11 cellular contexts compared by ENCODE assay signal in genomic region chr12:25694072-25694471, GRCh38.
A peak's percentile ranks its signal among the peaks of the same experiment; 100 is the strongest.
DNase-seq lines count a peak whose midpoint lies in the region; ATAC-seq and TF ChIP-seq lines count a peak whose summit lies in the region.
"Had no signal": no experiment of that assay in that cellular context is flagged by ENCODE, and none has a peak within 500 bp of the region (broad histone marks: within the 10 kb centered on the region; RNA-seq: fewer than 3 reads in every experiment).

No MANE protein-coding gene starts in this region.

- ATAC-seq in heart left ventricle: peak in 3 of 4 donors; percentile 80 to 90 (median 80)
- ATAC-seq in natural killer cell treated with Interleukin-12 subunit alpha and Interleukin-12 subunit beta and Interleukin-15 and Interleukin-18, amount 100 ng/mL, for 72 hours: no peak

- no peaks in the 10 kb centered on the region for H3K4me1 Mint-ChIP-seq in natural killer cell treated with Interleukin-12 subunit alpha and Interleukin-12 subunit beta and Interleukin-15 and Interleukin-18, amount 100 ng/mL, for 72 hours (ENCODE audit: low read depth in 2 of 2)

- H2AFZ ChIP-seq in smooth muscle cell (ENCODE audit: low read depth): peak overlapping the region; percentile 70

- DNase-seq in HS-5 (ENCODE audit: low read depth): peak; percentile 62
- peak; percentile 95 for DNase-seq in amniotic epithelial cell (ENCODE audit: low read depth)
- peak in 2 of 5 donors; percentile 40 to 57 for DNase-seq in heart left ventricle
- DNase-seq in smooth muscle cell (lab: John Stamatoyannopoulos, UW; ENCODE audit: unreplicated experiment): no peak
- DNase-seq in natural killer cell treated with Interleukin-12 subunit alpha and Interleukin-12 subunit beta and Interleukin-15 and Interleukin-18, amount 100 ng/mL, for 72 hours (ENCODE audit: low spot score): no peak
- DNase-seq in activated CD4-positive, CD25-positive, alpha-beta regulatory T cell treated with anti-CD3 and anti-CD28 coated beads, Interleukin-2, amount 50 U/mL, for 72 hours: no peak
- no peak for DNase-seq in thyroid gland
- no peak for DNase-seq in SK-N-DZ (ENCODE audit: low spot score)
- DNase-seq: activated CD8-positive, alpha-beta memory T cell treated with anti-CD3 and anti-CD28 coated beads for 24 hours; DND-41; SHP77 treated with DMSO at 0.1 percent for 48 hours had no signal

- H3K9me3 Mint-ChIP-seq in natural killer cell treated with Interleukin-12 subunit alpha and Interleukin-12 subunit beta and Interleukin-15 and Interleukin-18, amount 100 ng/mL, for 72 hours: no peaks in the 10 kb centered on the region

- H3K4me3 ChIP-seq in heart left ventricle (no peak overlapping the region), smooth muscle cell (no peak overlapping the region), thyroid gland (replicated peaks in 1 of 3) (no peak overlapping the region)

- peaks cover 4% of the 10 kb centered on the region for H3F3A ChIP-seq in smooth muscle cell (ENCODE audit: low read depth)

- H3K4me3 Mint-ChIP-seq in natural killer cell treated with Interleukin-12 subunit alpha and Interleukin-12 subunit beta and Interleukin-15 and Interleukin-18, amount 100 ng/mL, for 72 hours: no peak overlapping the region

- TF ChIP-seq CTCF in heart left ventricle (IDR thresholded peaks at IDR 0.05) (no peak), smooth muscle cell (IDR thresholded peaks at IDR 0.05; ENCODE audit: borderline replicate concordance, insufficient read depth, poor library complexity, severe bottlenecking) (no peak), thyroid gland (IDR thresholded peaks at IDR 0.05) (no peak)

- H3K27me3 Mint-ChIP-seq in natural killer cell treated with Interleukin-12 subunit alpha and Interleukin-12 subunit beta and Interleukin-15 and Interleukin-18, amount 100 ng/mL, for 72 hours: peaks cover 0 to 5% of the 10 kb centered on the region in 2 donors

- H3K27ac ChIP-seq in heart left ventricle (peak overlapping the region in 3 of 12 donors; percentile 2 to 42 (median 33)), smooth muscle cell (ENCODE audit: low read depth) (peak overlapping the region; percentile 72), thyroid gland (no peak overlapping the region)

- H4K20me1 ChIP-seq in smooth muscle cell (ENCODE audit: low read depth): no peaks in the 10 kb centered on the region

- intact Hi-C loops in heart left ventricle (cut with DNase I) (no loop called here), thyroid gland (cut with DNase I) (no loop called here)

- H3K4me1 ChIP-seq in heart left ventricle: no peaks in the 10 kb centered on the region
- H3K4me1 ChIP-seq in smooth muscle cell (ENCODE audit: low read depth): peaks cover 10% of the 10 kb centered on the region
- H3K4me1 ChIP-seq in thyroid gland: peaks cover 20 to 24% of the 10 kb centered on the region in 2 donors

- no peak overlapping the region for H3K27ac Mint-ChIP-seq in natural killer cell treated with Interleukin-12 subunit alpha and Interleukin-12 subunit beta and Interleukin-15 and Interleukin-18, amount 100 ng/mL, for 72 hours

- no peaks in the 10 kb centered on the region for H3K27me3 ChIP-seq in heart left ventricle
- H3K27me3 ChIP-seq in smooth muscle cell (ENCODE audit: low read depth): no peaks in the 10 kb centered on the region
- H3K27me3 ChIP-seq in thyroid gland: no peaks in the 10 kb centered on the region

- H3K36me3 ChIP-seq in heart left ventricle (no peaks in the 10 kb centered on the region), smooth muscle cell (ENCODE audit: low read depth) (no peaks in the 10 kb centered on the region), thyroid gland (no peaks in the 10 kb centered on the region)

- H3K36me3 Mint-ChIP-seq in natural killer cell treated with Interleukin-12 subunit alpha and Interleukin-12 subunit beta and Interleukin-15 and Interleukin-18, amount 100 ng/mL, for 72 hours: no peaks in the 10 kb centered on the region

- peak overlapping the region; percentile 76 for H3K4me2 ChIP-seq in smooth muscle cell

- 31 to 53% (median 49%) methylated on average over 7 of the region's 7 CpGs for WGBS in heart left ventricle, 4 donors
- WGBS in smooth muscle cell (ENCODE audit: low lambda C conversion rate): 6% methylated on average over 7 of the region's 7 CpGs
- WGBS in thyroid gland, 2 donors: 78 to 81% methylated on average over 7 of the region's 7 CpGs

- peak overlapping the region; percentile 33 for H3K9ac ChIP-seq in smooth muscle cell (ENCODE audit: low read depth)

- no peaks in the 10 kb centered on the region for H3K79me2 ChIP-seq in smooth muscle cell (ENCODE audit: low read depth)

- TF ChIP-seq POLR2A in heart left ventricle (IDR thresholded peaks at IDR 0.05) (no peak), thyroid gland (IDR thresholded peaks at IDR 0.05) (no peak)

- H3K9me3 ChIP-seq in heart left ventricle (peaks cover 0 to 9% (median 0%) of the 10 kb centered on the region in 12 donors), smooth muscle cell (replicated peaks; ENCODE audit: low read depth) (no peaks in the 10 kb centered on the region), thyroid gland (no peaks in the 10 kb centered on the region)

Comparison
In these comparisons a context has a peak if more than half of its experiments do, and no peak if none do; other contexts are left out.
1. DNase-seq: peak in HS-5 (single experiment) and amniotic epithelial cell (single experiment); none in smooth muscle cell (single experiment), natural killer cell treated with Interleukin-12 subunit alpha and Interleukin-12 subunit beta and Interleukin-15 and Interleukin-18, amount 100 ng/mL, for 72 hours (single experiment), activated CD4-positive, CD25-positive, alpha-beta regulatory T cell treated with anti-CD3 and anti-CD28 coated beads, Interleukin-2, amount 50 U/mL, for 72 hours (single experiment), thyroid gland (0 of 2) and SK-N-DZ (single experiment).
2. ATAC-seq: peak in heart left ventricle (3 of 4); none in natural killer cell treated with Interleukin-12 subunit alpha and Interleukin-12 subunit beta and Interleukin-15 and Interleukin-18, amount 100 ng/mL, for 72 hours (0 of 2).